8 cellular contexts compared by ENCODE assay signal in genomic region chr7:101870361-101871062, GRCh38. TPM values are rescaled to one million over a fixed set of nuclear protein-coding genes. Genes with fewer than 3 reads are reported as not detected.
DNase-seq lines count a peak whose midpoint lies in the region; ATAC-seq and TF ChIP-seq lines count a peak whose summit lies in the region.

No MANE protein-coding gene starts in this region.

- DNase-seq in GM23338 (ENCODE audit: low spot score) = peak; percentile 73
- DNase-seq in islet precursor cell = peak; percentile 85
- no peak for DNase-seq in T1000 (lab: John Stamatoyannopoulos, UW)
- no peak for DNase-seq in NCI-H2171 treated with DMSO at 0.1 percent for 48 hours (lab: John Stamatoyannopoulos, UW)
- no peak for DNase-seq in tibial artery

- H3K27ac ChIP-seq in 22Rv1 (peak overlapping the region; percentile 21; the same call in 1 of the 2 replicates), GM23338 (ENCODE audit: low read depth) (peak overlapping the region; percentile 88), VCaP (peak overlapping the region; percentile 90), tibial artery (no peak overlapping the region)

- H3K4me1 ChIP-seq in GM23338 (ENCODE audit: insufficient read depth) (peaks cover 62% of the 10 kb centered on the region), tibial artery (peaks cover 0 to 27% (median 9%) of the 10 kb centered on the region in 4 donors)

- peaks cover 5% of the 10 kb centered on the region; the same call in 2 of the 3 replicates for H3K36me3 Mint-ChIP-seq in GM23338 (ENCODE audit: low read depth)

- H3K4me3 ChIP-seq in GM23338 (peak overlapping the region; percentile 10; the same call in 1 of the 2 replicates), tibial artery (no peak overlapping the region)

- peak overlapping the region; percentile 23 for H3K4me2 ChIP-seq in GM23338

- no peaks in the 10 kb centered on the region for H3K36me3 ChIP-seq in GM23338 (ENCODE audit: insufficient read depth)
- no peaks in the 10 kb centered on the region for H3K36me3 ChIP-seq in tibial artery

- H3K27ac Mint-ChIP-seq in GM23338 = peak overlapping the region; percentile 98

- peaks cover 5% of the 10 kb centered on the region; the same call in 1 of the 2 replicates for H3F3A ChIP-seq in GM23338 (replicated peaks; ENCODE audit: low read depth)

- intact Hi-C loops in tibial artery (cut with DNase I; ENCODE audit: low total_unique reads) = no loop called here

- peaks cover 61% of the 10 kb centered on the region for H3K4me1 Mint-ChIP-seq in GM23338

- H3K27me3 Mint-ChIP-seq in GM23338 (ENCODE audit: insufficient read depth, low read depth, poor library complexity) = peaks cover 26% of the 10 kb centered on the region

- peak overlapping the region; percentile 61 for H3K4me3 Mint-ChIP-seq in GM23338

- peaks cover 37% of the 10 kb centered on the region for H4K20me1 ChIP-seq in GM23338 (replicated peaks; ENCODE audit: insufficient read depth)

- TF ChIP-seq CTCF in 22Rv1 (IDR thresholded peaks at IDR 0.05) = no peak
- peak; percentile 50 to 53 for TF ChIP-seq CTCF in GM23338 (conservative IDR thresholded peaks at IDR 0.05; ENCODE audit: low read depth in 2 of 2)
- TF ChIP-seq CTCF in VCaP (conservative IDR thresholded peaks at IDR 0.05) = peak; percentile 54
- TF ChIP-seq CTCF in tibial artery (IDR thresholded peaks at IDR 0.05) = no peak

- H3K9me2 ChIP-seq in GM23338 (ENCODE audit: insufficient read depth) = no peaks in the 10 kb centered on the region

- no peaks in the 10 kb centered on the region; the same call in 2 of the 3 replicates for H3K9me3 Mint-ChIP-seq in GM23338

- ATAC-seq in GM23338 = peak; percentile 78
- ATAC-seq in GM19467 (IDR thresholded peaks at IDR 0.05; ENCODE audit: unreplicated experiment) = no peak

- H3K79me2 ChIP-seq in GM23338 (replicated peaks; ENCODE audit: insufficient read depth) = peaks cover 98% of the 10 kb centered on the region

- H3K9me3 ChIP-seq in tibial artery = no peaks in the 10 kb centered on the region

- no peaks in the 10 kb centered on the region for H3K27me3 ChIP-seq in GM23338 (ENCODE audit: insufficient read depth)
- H3K27me3 ChIP-seq in tibial artery = no peaks in the 10 kb centered on the region

- H2AFZ ChIP-seq in GM23338 = no peak overlapping the region

TF ChIP-seq in GM23338, 12 proteins besides CTCF, POLR2A, EP300 and RAD21:
- TF ChIP-seq ZNF462 (CRISPR knock-in tag; IDR thresholded peaks at IDR 0.05) = no peak
- no peak for TF ChIP-seq ZNF114 (CRISPR knock-in tag; IDR thresholded peaks at IDR 0.05)
- TF ChIP-seq ZNF331 (CRISPR knock-in tag; IDR thresholded peaks at IDR 0.05; ENCODE audit: low read depth) = no peak
- TF ChIP-seq JUNB (IDR thresholded peaks at IDR 0.05; ENCODE audit: unreplicated experiment) = no peak
- TF ChIP-seq REST (IDR thresholded peaks at IDR 0.05; ENCODE audit: unreplicated experiment) = no peak
- no peak for TF ChIP-seq POLR2AphosphoS5 (IDR thresholded peaks at IDR 0.05; ENCODE audit: low read depth)
- TF ChIP-seq ETS1 (IDR thresholded peaks at IDR 0.05) = no peak
- no peak for TF ChIP-seq CREB1 (CRISPR knock-in tag; IDR thresholded peaks at IDR 0.05; ENCODE audit: low read depth)
- TF ChIP-seq STAT1 (IDR thresholded peaks at IDR 0.05; ENCODE audit: unreplicated experiment) = no peak
- TF ChIP-seq EZH2 (IDR thresholded peaks at IDR 0.05; ENCODE audit: low read depth, unreplicated experiment) = no peak
- no peak for TF ChIP-seq EZH2phosphoT487 (IDR thresholded peaks at IDR 0.05; ENCODE audit: unreplicated experiment)

RNA-seq across cellular contexts. Expression of gene CUX1, which starts 53.1 kb away (rescaled TPM):
- 41.4 and 64.0 TPM in 2 replicates for total RNA-seq in GM23338 (2014; rRNA removed; shearing (Covaris generic))
- 40.1 and 49.9 TPM in 2 replicates for polyA plus RNA-seq in GM23338 (2016; fragmentation: Nextera tagmentation; extraction: Ambion mirVana)

Comparison
In these comparisons a context has a peak if more than half of its experiments do, and no peak if none do; other contexts are left out.
1. H3K27ac ChIP-seq: peak in 22Rv1 (single experiment), GM23338 (single experiment) and VCaP (single experiment); none in tibial artery (0 of 2).
2. CTCF ChIP-seq: peak in GM23338 (2 of 2) and VCaP (single experiment); none in 22Rv1 (single experiment) and tibial artery (0 of 2).
3. DNase-seq: peak in GM23338 (single experiment) and islet precursor cell (single experiment); none in T1000 (single experiment), NCI-H2171 treated with DMSO at 0.1 percent for 48 hours (single experiment) and tibial artery (0 of 2).